Comparison of ENCODE assay signal across 28 cellular contexts in the genomic region with DNA sequence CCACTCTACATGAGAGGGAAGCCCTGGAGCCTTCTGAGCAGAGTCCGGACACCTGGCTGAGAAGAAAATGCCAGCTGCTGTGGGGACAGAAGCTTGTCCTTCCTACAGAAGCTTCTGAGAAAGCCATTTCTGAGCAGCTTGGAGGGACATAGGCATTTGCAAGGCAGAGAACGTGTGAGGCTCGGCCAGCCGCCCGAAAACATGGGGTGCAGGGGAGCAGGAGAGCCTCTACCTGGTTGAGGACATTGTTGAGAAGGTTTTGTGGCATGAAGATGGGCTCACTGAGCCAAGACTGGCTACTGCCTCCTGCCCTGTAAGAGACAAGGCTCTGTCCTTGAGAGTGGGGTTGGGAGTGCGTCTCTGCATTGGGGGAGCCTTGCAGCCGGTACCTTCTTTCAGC. TPM values are rescaled to one million over a fixed set of nuclear protein-coding genes. Genes with fewer than 3 reads are reported as not detected.
"Had no signal": no experiment of that assay in that cellular context is flagged by ENCODE, and none has a peak within 500 bp of the region (broad histone marks: within the 10 kb centered on the region; RNA-seq: fewer than 3 reads in every experiment).

No MANE protein-coding gene starts in this region.

- H3K4me1 Mint-ChIP-seq: activated CD4-positive, alpha-beta memory T cell treated with anti-CD3 and anti-CD28 coated beads, Interleukin-2, amount 10 ng/mL, durations not matched to agents 7 days and 5 days; activated CD4-positive, alpha-beta T cell treated with anti-CD3 and anti-CD28 coated beads for 36 hours; activated CD4-positive, alpha-beta T cell treated with anti-CD3 and anti-CD28 coated beads, Interleukin-2, amount 10 ng/mL, durations not matched to agents 24 days and 14 days; activated naive CD4-positive, alpha-beta T cell treated with anti-CD3 and anti-CD28 coated beads, Interleukin-2, amount 50 U/mL, for 24 hours; activated naive CD8-positive, alpha-beta T cell treated with anti-CD3 and anti-CD28 coated beads for 36 hours; activated naive CD8-positive, alpha-beta T cell treated with anti-CD3 and anti-CD28 coated beads, Interleukin-2, amount 50 U/mL, for 24 hours had no signal

- H3K27me3 Mint-ChIP-seq: activated CD4-positive, alpha-beta memory T cell treated with anti-CD3 and anti-CD28 coated beads, Interleukin-2, amount 10 ng/mL, durations not matched to agents 7 days and 5 days; activated CD4-positive, alpha-beta T cell treated with anti-CD3 and anti-CD28 coated beads for 36 hours; activated CD4-positive, alpha-beta T cell treated with anti-CD3 and anti-CD28 coated beads, Interleukin-2, amount 10 ng/mL, durations not matched to agents 24 days and 14 days; activated naive CD4-positive, alpha-beta T cell treated with anti-CD3 and anti-CD28 coated beads, Interleukin-2, amount 50 U/mL, for 24 hours; activated naive CD8-positive, alpha-beta T cell treated with anti-CD3 and anti-CD28 coated beads for 36 hours; activated naive CD8-positive, alpha-beta T cell treated with anti-CD3 and anti-CD28 coated beads, Interleukin-2, amount 50 U/mL, for 24 hours had no signal

- ATAC-seq: activated CD4-positive, alpha-beta T cell treated with anti-CD3 and anti-CD28 coated beads for 36 hours; activated naive CD8-positive, alpha-beta T cell treated with anti-CD3 and anti-CD28 coated beads, Interleukin-2, amount 50 U/mL, for 24 hours; body of pancreas; gastroesophageal sphincter had no signal

- DNase-seq: activated CD4-positive, alpha-beta memory T cell treated with anti-CD3 and anti-CD28 coated beads, Interleukin-2, amount 10 ng/mL, durations not matched to agents 7 days and 5 days; activated CD4-positive, alpha-beta T cell treated with anti-CD3 and anti-CD28 coated beads for 36 hours; activated CD4-positive, alpha-beta T cell treated with anti-CD3 and anti-CD28 coated beads, Interleukin-2, amount 10 ng/mL, durations not matched to agents 24 days and 14 days; activated CD4-positive, alpha-beta T cell treated with anti-CD3 and anti-CD28 coated beads, Interleukin-2, amount 50 U/mL, for 4 hours; activated CD4-positive, CD25-positive, alpha-beta regulatory T cell; activated CD4-positive, CD25-positive, alpha-beta regulatory T cell treated with anti-CD3 and anti-CD28 coated beads, Interleukin-2, amount 50 U/mL, for 72 hours; activated CD8-positive, alpha-beta memory T cell treated with anti-CD3 and anti-CD28 coated beads, Interleukin-2, amount 50 U/mL, for 48 hours; activated naive CD4-positive, alpha-beta T cell treated with anti-CD3 and anti-CD28 coated beads for 36 hours; activated naive CD8-positive, alpha-beta T cell treated with anti-CD3 and anti-CD28 coated beads for 36 hours; activated naive CD8-positive, alpha-beta T cell treated with anti-CD3 and anti-CD28 coated beads, Interleukin-2, amount 50 U/mL, for 24 hours; activated T-cell treated with anti-CD3 and anti-CD28 coated beads for 4 hours; activated T-cell treated with anti-CD3 and anti-CD28 coated beads, Interleukin-2, amount 50 U/mL, for 48 hours; adrenal gland; amygdala; aorta; body of pancreas; caudate nucleus; cortex of kidney; dermis blood vessel endothelial cell; effector CD8-positive, alpha-beta T cell; esophagus squamous epithelium; foreskin melanocyte; T-helper 2 cell had no signal

- H3K4me3 ChIP-seq: adrenal gland, body of pancreas, esophagus squamous epithelium, gastroesophageal sphincter had no signal

- H3K27ac ChIP-seq: adrenal gland, body of pancreas, epithelial cell of prostate, esophagus squamous epithelium, gastroesophageal sphincter had no signal

- H3K4me3 Mint-ChIP-seq: activated CD4-positive, alpha-beta memory T cell treated with anti-CD3 and anti-CD28 coated beads, Interleukin-2, amount 10 ng/mL, durations not matched to agents 7 days and 5 days; activated CD4-positive, alpha-beta T cell treated with anti-CD3 and anti-CD28 coated beads for 36 hours; activated CD4-positive, alpha-beta T cell treated with anti-CD3 and anti-CD28 coated beads, Interleukin-2, amount 10 ng/mL, durations not matched to agents 24 days and 14 days; activated naive CD4-positive, alpha-beta T cell treated with anti-CD3 and anti-CD28 coated beads for 36 hours; activated naive CD4-positive, alpha-beta T cell treated with anti-CD3 and anti-CD28 coated beads, Interleukin-2, amount 50 U/mL, for 24 hours; activated naive CD8-positive, alpha-beta T cell treated with anti-CD3 and anti-CD28 coated beads for 36 hours; activated naive CD8-positive, alpha-beta T cell treated with anti-CD3 and anti-CD28 coated beads, Interleukin-2, amount 50 U/mL, for 24 hours; activated T-helper 1 cell treated with anti-CD3 and anti-CD28 coated beads, Interleukin-12 subunit alpha, Interleukin-12 subunit beta, Interleukin-2, Interleukin-4 antibody, amounts not matched to agents 30 ng/mL and 10 ng/mL and 1 ng/mL, durations not matched to agents 14 hours and 24 hours and 36 hours had no signal

- H3K9me3 ChIP-seq: adrenal gland, body of pancreas, esophagus squamous epithelium, gastroesophageal sphincter had no signal

- H3K4me1 ChIP-seq: adrenal gland, esophagus squamous epithelium, gastroesophageal sphincter had no signal

- H3K9me3 Mint-ChIP-seq: activated CD4-positive, alpha-beta memory T cell treated with anti-CD3 and anti-CD28 coated beads, Interleukin-2, amount 10 ng/mL, durations not matched to agents 7 days and 5 days; activated CD4-positive, alpha-beta T cell treated with anti-CD3 and anti-CD28 coated beads, Interleukin-2, amount 10 ng/mL, durations not matched to agents 24 days and 14 days; activated naive CD4-positive, alpha-beta T cell treated with anti-CD3 and anti-CD28 coated beads for 36 hours; activated naive CD4-positive, alpha-beta T cell treated with anti-CD3 and anti-CD28 coated beads, Interleukin-2, amount 50 U/mL, for 24 hours; activated naive CD8-positive, alpha-beta T cell treated with anti-CD3 and anti-CD28 coated beads for 36 hours; activated naive CD8-positive, alpha-beta T cell treated with anti-CD3 and anti-CD28 coated beads, Interleukin-2, amount 50 U/mL, for 24 hours; activated T-helper 1 cell treated with anti-CD3 and anti-CD28 coated beads, Interleukin-12 subunit alpha, Interleukin-12 subunit beta, Interleukin-2, Interleukin-4 antibody, amounts not matched to agents 30 ng/mL and 10 ng/mL and 1 ng/mL, durations not matched to agents 14 hours and 24 hours and 36 hours; activated T-helper 2 cell treated with anti-CD3 and anti-CD28 coated beads, Interferon-gamma antibody, Interleukin-2, Interleukin-4, amounts not matched to agents 10 μg/mL and 5 μg/mL and 100 μg/mL, durations not matched to agents 14 hours and 24 hours and 36 hours had no signal

- H3K27ac Mint-ChIP-seq: activated CD4-positive, alpha-beta memory T cell treated with anti-CD3 and anti-CD28 coated beads, Interleukin-2, amount 10 ng/mL, durations not matched to agents 7 days and 5 days; activated CD4-positive, alpha-beta T cell treated with anti-CD3 and anti-CD28 coated beads for 36 hours; activated CD4-positive, alpha-beta T cell treated with anti-CD3 and anti-CD28 coated beads, Interleukin-2, amount 10 ng/mL, durations not matched to agents 24 days and 14 days; activated naive CD4-positive, alpha-beta T cell treated with anti-CD3 and anti-CD28 coated beads for 36 hours; activated naive CD8-positive, alpha-beta T cell treated with anti-CD3 and anti-CD28 coated beads for 36 hours; activated naive CD8-positive, alpha-beta T cell treated with anti-CD3 and anti-CD28 coated beads, Interleukin-2, amount 50 U/mL, for 24 hours; activated T-helper 1 cell treated with anti-CD3 and anti-CD28 coated beads, Interleukin-12 subunit alpha, Interleukin-12 subunit beta, Interleukin-2, Interleukin-4 antibody, amounts not matched to agents 30 ng/mL and 10 ng/mL and 1 ng/mL, durations not matched to agents 14 hours and 24 hours and 36 hours; activated T-helper 2 cell treated with anti-CD3 and anti-CD28 coated beads, Interferon-gamma antibody, Interleukin-2, Interleukin-4, amounts not matched to agents 10 μg/mL and 5 μg/mL and 100 μg/mL, durations not matched to agents 14 hours and 24 hours and 36 hours had no signal

- H3K27me3 ChIP-seq: adrenal gland, body of pancreas, esophagus squamous epithelium, gastroesophageal sphincter had no signal

RNA-seq across cellular contexts. Expression of gene PNPLA3, which starts 57.0 kb away (rescaled TPM):
- total RNA-seq: gastroesophageal sphincter had no signal
- polyA plus RNA-seq: aorta had no signal
